In genomic region chr2:127510073-127510472, GRCh38 we compare ENCODE assay signal across 24 cellular contexts. TPM values are rescaled to one million over a fixed set of nuclear protein-coding genes. Genes with fewer than 3 reads are reported as not detected.
DNase-seq lines count a peak whose midpoint lies in the region; ATAC-seq, FAIRE-seq and TF ChIP-seq lines count a peak whose summit lies in the region.
"Had no signal": no experiment of that assay in that cellular context is flagged by ENCODE, and none has a peak within 500 bp of the region (broad histone marks: within the 10 kb centered on the region; RNA-seq: fewer than 3 reads in every experiment).

No MANE protein-coding gene starts in this region.

- no peak overlapping the region for H3K14ac ChIP-seq in mesenchymal stem cell (ENCODE audit: low read length in 2 of 2)

- WGBS in HepG2 (ENCODE audit: low lambda C conversion rate): 97% methylated on average over 2 of the region's 2 CpGs
- 94% methylated on average over 2 of the region's 2 CpGs for WGBS in right lobe of liver (ENCODE audit: insufficient coverage, low coverage, low lambda C conversion rate, missing lambda C conversion rate)
- 95% methylated on average over 2 of the region's 2 CpGs for WGBS in mesenchymal stem cell

- H3K9me3 ChIP-seq in HepG2 (ENCODE audit: low read length) (no peaks in the 10 kb centered on the region), right lobe of liver (no peaks in the 10 kb centered on the region), RWPE2 (ENCODE audit: severe bottlenecking) (no peaks in the 10 kb centered on the region), mesenchymal stem cell (ENCODE audit: control insufficient read depth, low read length) (no peaks in the 10 kb centered on the region)
- H3K9me3 ChIP-seq: body of pancreas, SJSA1 had no signal

- peaks cover 48% of the 10 kb centered on the region for H4K20me1 ChIP-seq in HepG2 (ENCODE audit: insufficient read depth, low read length)

- H3K23ac ChIP-seq in mesenchymal stem cell (ENCODE audit: low read length in 2 of 2): no peak overlapping the region

- H2BK12ac ChIP-seq in mesenchymal stem cell (ENCODE audit: low read length in 2 of 2): no peak overlapping the region

- H3K79me1 ChIP-seq in mesenchymal stem cell (replicated peaks; ENCODE audit: low read length, poor library complexity, severe bottlenecking): peaks cover 13% of the 10 kb centered on the region

- H4K91ac ChIP-seq in mesenchymal stem cell (ENCODE audit: low read length): no peak overlapping the region

- CTCF ChIA-PET in HepG2 (lab: Yijun Ruan, JAX; ENCODE audit: low intra/inter-chr PET ratio, low total read pairs): no interaction called here

- DNase-seq in HepG2 (ENCODE audit: low spot score) (no peak), right lobe of liver (no peak), RWPE2 (ENCODE audit: low spot score) (no peak), mesenchymal stem cell (peak; percentile 22), type B pancreatic cell (ENCODE audit: extremely low spot score, unreplicated experiment) (no peak), nucleus accumbens (lab: John Stamatoyannopoulos, UW) (no peak), middle frontal gyrus (ENCODE audit: extremely low spot score, low spot score) (no peak)
- DNase-seq in activated CD8-positive, alpha-beta memory T cell treated with anti-CD3 and anti-CD28 coated beads for 24 hours: no peak
- DNase-seq: activated B cell treated with CpG ODN at 0.5 μM for 24 hours; activated CD4-positive, alpha-beta memory T cell treated with anti-CD3 and anti-CD28 coated beads, Interleukin-2, amount 10 ng/mL, durations not matched to agents 7 days and 5 days; activated T-cell treated with anti-CD3 and anti-CD28 coated beads, Interleukin-2, amount 50 U/mL, for 72 hours; body of pancreas; CD8-positive, alpha-beta memory T cell; endodermal cell; NCI-H1105 treated with DMSO at 0.1 percent for 48 hours; NCI-H774; stimulated activated CD8-positive, alpha-beta memory T cell treated with anti-CD3 and anti-CD28 coated beads, Interleukin-4, amount 100 ng/mL, for 48 hours; T-helper 2 cell had no signal

- H3K4me1 ChIP-seq in HepG2 (ENCODE audit: insufficient read depth, low read length) (peaks cover 60% of the 10 kb centered on the region), right lobe of liver (peaks cover 0 to 26% (median 6%) of the 10 kb centered on the region in 4 donors), RWPE2 (ENCODE audit: insufficient read depth, poor library complexity, severe bottlenecking) (peaks cover 21% of the 10 kb centered on the region), mesenchymal stem cell (ENCODE audit: control insufficient read depth, insufficient read depth, low read depth, low read length) (peaks cover 9% of the 10 kb centered on the region)

- no peaks in the 10 kb centered on the region for H3K27me3 Mint-ChIP-seq in type B pancreatic cell
- H3K27me3 Mint-ChIP-seq: activated B cell treated with CpG ODN at 0.5 μM for 24 hours; activated CD4-positive, alpha-beta memory T cell treated with anti-CD3 and anti-CD28 coated beads, Interleukin-2, amount 10 ng/mL, durations not matched to agents 7 days and 5 days; activated naive CD8-positive, alpha-beta T cell; CD8-positive, alpha-beta memory T cell; progenitor cell of endocrine pancreas had no signal

- BruUV-seq in HepG2 (replicated peaks; lab: Mats Ljungman, UMichigan): no TSS peak

- no peak for TF ChIP-seq POLR2A in HepG2 (IDR thresholded peaks at IDR 0.05; ENCODE audit: insufficient read depth in 1 of 2, low read depth in 2 of 2, low read length in 2 of 2)
- no peak for TF ChIP-seq POLR2A in right lobe of liver (IDR thresholded peaks at IDR 0.05)

- peaks cover 31% of the 10 kb centered on the region for H3K4me1 Mint-ChIP-seq in type B pancreatic cell (ENCODE audit: unreplicated experiment)

- H3K18ac ChIP-seq in mesenchymal stem cell (ENCODE audit: low read depth in 1 of 2, low read length in 2 of 2): no peak overlapping the region

- no peak for FAIRE-seq in HepG2 (lab: Jason Lieb, UNC)
- FAIRE-seq: islet of Langerhans had no signal

- H2BK5ac ChIP-seq in mesenchymal stem cell (ENCODE audit: low read depth, low read length, poor library complexity, severe bottlenecking): no peak overlapping the region

- in situ Hi-C loops in HepG2 (cut with HindIII; ENCODE audit: extremely low pct_ligation_motif_present, low pct_unique_long_range_greater_than_20kb): no loop called here

- H3K36me3 ChIP-seq in HepG2 (replicated peaks in 1 of 2; ENCODE audit: control insufficient read depth in 1 of 2, insufficient read depth in 2 of 2, low read length in 2 of 2) (peaks cover 13 to 35% of the 10 kb centered on the region in 2 experiments), right lobe of liver (peaks cover under 1 to 18% (median 4%) of the 10 kb centered on the region in 4 donors), RWPE2 (ENCODE audit: low read depth) (peaks cover 22% of the 10 kb centered on the region), mesenchymal stem cell (ENCODE audit: control insufficient read depth in 1 of 2, insufficient read depth in 2 of 2, low read depth in 1 of 2, low read length in 2 of 2) (peaks cover 12 to 31% of the 10 kb centered on the region in 2 experiments)

- POLR2A ChIA-PET in HepG2 (lab: Yijun Ruan, JAX): interaction anchor here (0.8 to 7.1 kb wide), 2 partner anchors 16 to 18 kb away, joined by 3 to 41 read pairs; partner anchors contain the start of gene IWS1

- H2BK15ac ChIP-seq in mesenchymal stem cell (ENCODE audit: low read depth, poor library complexity, severe bottlenecking): no peak overlapping the region

- H4K8ac ChIP-seq in mesenchymal stem cell (ENCODE audit: low read length): no peak overlapping the region

- no peak overlapping the region for H3K9ac ChIP-seq in HepG2 (ENCODE audit: insufficient read depth, low read depth, low read length)
- no peak overlapping the region for H3K9ac ChIP-seq in mesenchymal stem cell (ENCODE audit: low read length)
- H3K9ac ChIP-seq: KMS-11 had no signal

- H2BK120ac ChIP-seq in mesenchymal stem cell (ENCODE audit: low read depth, low read length): no peak overlapping the region

- H3K79me2 ChIP-seq in HepG2 (ENCODE audit: insufficient read depth, low read length): peaks cover 84% of the 10 kb centered on the region

- peaks cover 13% of the 10 kb centered on the region for H3K36me3 Mint-ChIP-seq in type B pancreatic cell
- H3K36me3 Mint-ChIP-seq: activated naive CD8-positive, alpha-beta T cell had no signal

- H3K27ac ChIP-seq in HepG2 (ENCODE audit: extremely low read length, insufficient read depth, low read length) (peak overlapping the region; percentile 60), right lobe of liver (no peak overlapping the region), RWPE2 (ENCODE audit: poor library complexity, severe bottlenecking) (peak overlapping the region; percentile 60), mesenchymal stem cell (ENCODE audit: low read length, poor library complexity, severe bottlenecking) (no peak overlapping the region)
- H3K27ac ChIP-seq: body of pancreas, KMS-11, SJSA1 had no signal

- H3K4me3 Mint-ChIP-seq in type B pancreatic cell: no peak overlapping the region
- H3K4me3 Mint-ChIP-seq: activated B cell treated with CpG ODN at 0.5 μM for 24 hours; activated CD4-positive, alpha-beta memory T cell treated with anti-CD3 and anti-CD28 coated beads, Interleukin-2, amount 10 ng/mL, durations not matched to agents 7 days and 5 days; activated naive CD8-positive, alpha-beta T cell; activated T-cell treated with anti-CD3 and anti-CD28 coated beads, Interleukin-2, amount 50 U/mL, for 72 hours; endodermal cell; nephron had no signal

- H3K9me3 Mint-ChIP-seq in type B pancreatic cell: no peaks in the 10 kb centered on the region
- H3K9me3 Mint-ChIP-seq: activated B cell treated with CpG ODN at 0.5 μM for 24 hours; activated CD4-positive, alpha-beta memory T cell treated with anti-CD3 and anti-CD28 coated beads, Interleukin-2, amount 10 ng/mL, durations not matched to agents 7 days and 5 days; activated T-cell treated with anti-CD3 and anti-CD28 coated beads, Interleukin-2, amount 50 U/mL, for 72 hours; CD8-positive, alpha-beta memory T cell; endodermal cell; nephron had no signal

- peak overlapping the region; percentile 29 for H3K27ac Mint-ChIP-seq in type B pancreatic cell
- H3K27ac Mint-ChIP-seq: activated B cell treated with CpG ODN at 0.5 μM for 24 hours, progenitor cell of endocrine pancreas had no signal

- H3K4ac ChIP-seq in mesenchymal stem cell (ENCODE audit: low read depth in 1 of 2, low read length in 2 of 2): no peak overlapping the region

- no peak for TF ChIP-seq CTCF in HepG2 (CRISPR knock-in tag; IDR thresholded peaks at IDR 0.05)
- TF ChIP-seq CTCF in right lobe of liver (IDR thresholded peaks at IDR 0.05): no peak
- TF ChIP-seq CTCF in RWPE2 (IDR thresholded peaks at IDR 0.05; ENCODE audit: poor library complexity, severe bottlenecking): no peak
- no peak for TF ChIP-seq CTCF in type B pancreatic cell (conservative IDR thresholded peaks at IDR 0.05)

- intact Hi-C loops in HepG2 (cut with micrococcal nuclease; ENCODE audit: unreplicated experiment) (loop anchor here (2.0 kb wide), 1 partner anchor 17 kb away; the partner anchor contains the start of gene IWS1), right lobe of liver (cut with DNase I) (no loop called here)

- H2AFZ ChIP-seq in HepG2 (ENCODE audit: low read length) (no peak overlapping the region), mesenchymal stem cell (ENCODE audit: low read depth, low read length) (no peak overlapping the region)

- no peak overlapping the region for H3K4me2 ChIP-seq in HepG2 (ENCODE audit: low read depth, low read length)
- no peak overlapping the region for H3K4me2 ChIP-seq in mesenchymal stem cell (ENCODE audit: low read length, poor library complexity, severe bottlenecking)
- H3K4me2 ChIP-seq: KMS-11 had no signal

- TF ChIP-seq EP300 in HepG2 (IDR thresholded peaks at IDR 0.05; ENCODE audit: low read depth in 2 of 2, low read length in 2 of 2): no peak
- no peak for TF ChIP-seq EP300 in HepG2 (CRISPR knock-in tag; IDR thresholded peaks at IDR 0.05; ENCODE audit: borderline replicate concordance)

- H3K4me3 ChIP-seq in HepG2 (replicated peaks in 1 of 3; ENCODE audit: insufficient read depth in 1 of 3, low read depth in 2 of 3, low read length in 3 of 3) (no peak overlapping the region), right lobe of liver (no peak overlapping the region), RWPE2 (ENCODE audit: severe bottlenecking) (no peak overlapping the region), mesenchymal stem cell (ENCODE audit: insufficient read depth in 1 of 2, low read depth in 1 of 2, low read length in 2 of 2) (no peak overlapping the region)
- H3K4me3 ChIP-seq: body of pancreas, SJSA1 had no signal

- H2AK5ac ChIP-seq in mesenchymal stem cell (ENCODE audit: low read length, severe bottlenecking): no peak overlapping the region

- ATAC-seq in HepG2 (no peak), right lobe of liver (no peak), RWPE2 (ENCODE audit: low read depth) (no peak)
- ATAC-seq: activated T-cell treated with anti-CD3 and anti-CD28 coated beads, Interleukin-2, amount 50 U/mL, for 72 hours; body of pancreas had no signal

- TF ChIP-seq RAD21 in HepG2 (CRISPR knock-in tag; IDR thresholded peaks at IDR 0.05): no peak

- H3K27me3 ChIP-seq in HepG2 (ENCODE audit: control insufficient read depth in 1 of 2, insufficient read depth in 2 of 2, low read length in 2 of 2): no peaks in the 10 kb centered on the region
- H3K27me3 ChIP-seq in right lobe of liver: no peaks in the 10 kb centered on the region
- H3K27me3 ChIP-seq in RWPE2 (ENCODE audit: insufficient read depth, poor library complexity, severe bottlenecking): no peaks in the 10 kb centered on the region
- H3K27me3 ChIP-seq in mesenchymal stem cell (ENCODE audit: control insufficient read depth in 1 of 2, insufficient read depth in 1 of 2, low read length in 2 of 2): no peaks in the 10 kb centered on the region
- H3K27me3 ChIP-seq: body of pancreas, SJSA1 had no signal

RNA-seq across cellular contexts. Expression of gene IWS1, which starts 16.2 kb away (rescaled TPM):
- total RNA-seq in HepG2 (2016; rRNA removed; fragmentation: Illumina TruSeq; extraction: Trizol): 62.3 and 90.2 TPM in 2 replicates
- total RNA-seq in HepG2 (2016; cell fraction: cytosol; rRNA removed; fragmentation: Illumina TruSeq; extraction: Trizol; ENCODE audit: low read depth): 6.7 and 7.7 TPM in 2 replicates
- total RNA-seq in HepG2 (2016; cell fraction: insoluble cytoplasmic fraction; rRNA removed; fragmentation: Illumina TruSeq; extraction: Trizol): 62.9 and 85.5 TPM in 2 replicates
- 17.1 and 18.1 TPM in 2 replicates for total RNA-seq in HepG2 (2016; cell fraction: membrane; rRNA removed; fragmentation: Illumina TruSeq; extraction: Trizol)
- total RNA-seq in HepG2 (2016; cell fraction: nucleus; rRNA removed; fragmentation: Illumina TruSeq; extraction: Trizol): 52.7 and 54.8 TPM in 2 replicates
- 25.7 and 28.9 TPM in 2 replicates for polyA plus RNA-seq in HepG2 (2011; rRNA removed)
- polyA plus RNA-seq in HepG2 (2011; cell fraction: cytosol; rRNA removed): 16.1 and 24.8 TPM in 2 replicates
- 17.9 and 22.5 TPM in 2 replicates for polyA plus RNA-seq in HepG2 (2011; cell fraction: nucleus; rRNA removed)
- polyA plus RNA-seq in HepG2 (2012): 43.1 and 48.6 TPM in 2 replicates
- 4.3 and 4.7 TPM in 2 replicates for polyA plus RNA-seq in HepG2 (2016; cell fraction: cytosol; fragmentation: Illumina TruSeq; extraction: Trizol; ENCODE audit: low read depth)
- polyA plus RNA-seq in HepG2 (2016; cell fraction: insoluble cytoplasmic fraction; fragmentation: Illumina TruSeq; extraction: Trizol; ENCODE audit: low read depth): 87.1 and 88.3 TPM in 2 replicates
- 9.9 and 10.2 TPM in 2 replicates for polyA plus RNA-seq in HepG2 (2016; cell fraction: membrane; fragmentation: Illumina TruSeq; extraction: Trizol; ENCODE audit: low read depth)
- polyA plus RNA-seq in HepG2 (2016; cell fraction: nucleus; fragmentation: Illumina TruSeq; extraction: Trizol; ENCODE audit: insufficient read depth, low read depth): 60.9 and 64.3 TPM in 2 replicates
- polyA minus RNA-seq in HepG2 (2011; rRNA and poly(A)+ RNA removed; ENCODE audit: low replicate concordance): 7.4 and 11.6 TPM in 2 replicates
- polyA minus RNA-seq in HepG2 (2011; cell fraction: cytosol; rRNA and poly(A)+ RNA removed): 28.7 and 30.0 TPM in 2 replicates
- polyA minus RNA-seq in HepG2 (2011; cell fraction: nucleus; rRNA and poly(A)+ RNA removed): 43.5 and 63.2 TPM in 2 replicates
- total RNA-seq in right lobe of liver: 10 to 100 TPM; 15.7 to 27.9 (median 20.1) TPM
- polyA plus RNA-seq in mesenchymal stem cell (2013, experiment 1 of 2): 32.8 TPM
- 31.3 TPM for polyA plus RNA-seq in mesenchymal stem cell (2013, experiment 2 of 2)
- total RNA-seq in type B pancreatic cell (ENCODE audit: low replicate concordance): 45.3 and 46.1 TPM in 2 replicates

RNA-seq across cellular contexts. Expression of gene MYO7B, which starts 25.4 kb away (rescaled TPM):
- total RNA-seq in HepG2 (2016; rRNA removed; fragmentation: Illumina TruSeq; extraction: Trizol) (not detected in 2 replicates), right lobe of liver (1 to 10 TPM in 2 of 6 experiments, under 1 TPM in 3, not detected in 1; 0.21 to 2.7 (median 0.37) TPM), type B pancreatic cell (ENCODE audit: low replicate concordance) (1.7 and 5.0 TPM in 2 replicates)
- total RNA-seq in HepG2 (2016; cell fraction: cytosol; rRNA removed; fragmentation: Illumina TruSeq; extraction: Trizol; ENCODE audit: low read depth): not detected in 2 replicates
- not detected in 2 replicates for total RNA-seq in HepG2 (2016; cell fraction: insoluble cytoplasmic fraction; rRNA removed; fragmentation: Illumina TruSeq; extraction: Trizol)
- not detected in 2 replicates for total RNA-seq in HepG2 (2016; cell fraction: membrane; rRNA removed; fragmentation: Illumina TruSeq; extraction: Trizol)
- not detected in 2 replicates for total RNA-seq in HepG2 (2016; cell fraction: nucleus; rRNA removed; fragmentation: Illumina TruSeq; extraction: Trizol)
- 0.03 TPM in 1 of 2 replicates, not detected in the other for polyA plus RNA-seq in HepG2 (2011; rRNA removed)
- polyA plus RNA-seq in HepG2 (2011; cell fraction: cytosol; rRNA removed): 0.01 TPM in 1 of 2 replicates, not detected in the other
- 0.11 and 0.12 TPM in 2 replicates for polyA plus RNA-seq in HepG2 (2011; cell fraction: nucleus; rRNA removed)
- not detected in 2 replicates for polyA plus RNA-seq in HepG2 (2012)
- polyA plus RNA-seq in HepG2 (2016; cell fraction: cytosol; fragmentation: Illumina TruSeq; extraction: Trizol; ENCODE audit: low read depth): not detected in 2 replicates
- not detected in 2 replicates for polyA plus RNA-seq in HepG2 (2016; cell fraction: insoluble cytoplasmic fraction; fragmentation: Illumina TruSeq; extraction: Trizol; ENCODE audit: low read depth)
- polyA plus RNA-seq in HepG2 (2016; cell fraction: membrane; fragmentation: Illumina TruSeq; extraction: Trizol; ENCODE audit: low read depth): not detected in 2 replicates
- polyA plus RNA-seq in HepG2 (2016; cell fraction: nucleus; fragmentation: Illumina TruSeq; extraction: Trizol; ENCODE audit: insufficient read depth, low read depth): not detected in 2 replicates
- 0.02 TPM in 1 of 2 replicates, not detected in the other for polyA minus RNA-seq in HepG2 (2011; rRNA and poly(A)+ RNA removed; ENCODE audit: low replicate concordance)
- polyA minus RNA-seq in HepG2 (2011; cell fraction: cytosol; rRNA and poly(A)+ RNA removed): not detected in 2 replicates
- not detected in 2 replicates for polyA minus RNA-seq in HepG2 (2011; cell fraction: nucleus; rRNA and poly(A)+ RNA removed)
- polyA plus RNA-seq in mesenchymal stem cell (2013, experiment 1 of 2): not detected
- 0.01 TPM for polyA plus RNA-seq in mesenchymal stem cell (2013, experiment 2 of 2)
- total RNA-seq: CD8-positive, alpha-beta memory T cell; progenitor cell of endocrine pancreas had no signal
- polyA plus RNA-seq: CD8-positive, alpha-beta memory T cell had no signal

Comparison
In these comparisons a context has a peak if more than half of its experiments do, and no peak if none do; other contexts are left out.
1. H3K27ac ChIP-seq: peak in HepG2 (single experiment) and RWPE2 (single experiment); none in right lobe of liver (0 of 3) and mesenchymal stem cell (single experiment).